ENCODE assay signal across 18 cellular contexts in genomic region chr18:78638889-78639596, GRCh38.
DNase-seq lines count a peak whose midpoint lies in the region; ATAC-seq, FAIRE-seq and TF ChIP-seq lines count a peak whose summit lies in the region.
"Had no signal": no experiment of that assay in that cellular context is flagged by ENCODE, and none has a peak within 500 bp of the region (broad histone marks: within the 10 kb centered on the region; RNA-seq: fewer than 3 reads in every experiment).

No MANE protein-coding gene starts in this region.

- no peak overlapping the region for H3K27ac ChIP-seq in HepG2 (ENCODE audit: extremely low read length, insufficient read depth, low read length)
- no peak overlapping the region for H3K27ac ChIP-seq in right lobe of liver
- H3K27ac ChIP-seq in urinary bladder (ENCODE audit: low read depth) = peak overlapping the region; percentile 15
- H3K27ac ChIP-seq in GM23248 = no peak overlapping the region
- H3K27ac ChIP-seq: breast epithelium, upper lobe of right lung had no signal

- 31% methylated on average over 9 of the region's 10 CpGs for WGBS in HepG2 (ENCODE audit: low lambda C conversion rate)
- WGBS in right lobe of liver (ENCODE audit: insufficient coverage, low coverage, low lambda C conversion rate, missing lambda C conversion rate) = 58% methylated on average over 8 of the region's 10 CpGs
- 50% methylated on average over 10 of the region's 10 CpGs for WGBS in urinary bladder
- 30 to 36% methylated on average over 10 of the region's 10 CpGs for WGBS in GM23248 (ENCODE audit: low coverage in 1 of 2, low lambda C conversion rate in 2 of 2, missing lambda C conversion rate in 2 of 2), 2 experiments

- no TSS peak for BruUV-seq in HepG2 (replicated peaks; lab: Mats Ljungman, UMichigan)

- no peaks in the 10 kb centered on the region for H3K36me3 ChIP-seq in HepG2 (replicated peaks in 1 of 2; ENCODE audit: control insufficient read depth in 1 of 2, insufficient read depth in 2 of 2, low read length in 2 of 2)
- no peaks in the 10 kb centered on the region for H3K36me3 ChIP-seq in right lobe of liver
- no peaks in the 10 kb centered on the region for H3K36me3 ChIP-seq in urinary bladder (ENCODE audit: insufficient read depth)
- no peaks in the 10 kb centered on the region for H3K36me3 ChIP-seq in GM23248 (ENCODE audit: low read depth)
- H3K36me3 ChIP-seq: breast epithelium, upper lobe of right lung had no signal

- no peak overlapping the region for H3K4me3 ChIP-seq in HepG2 (replicated peaks in 1 of 3; ENCODE audit: insufficient read depth in 1 of 3, low read depth in 2 of 3, low read length in 3 of 3)
- no peak overlapping the region for H3K4me3 ChIP-seq in right lobe of liver
- no peak overlapping the region for H3K4me3 ChIP-seq in urinary bladder (ENCODE audit: low read depth, low read length)
- H3K4me3 ChIP-seq in GM23248 = no peak overlapping the region
- H3K4me3 ChIP-seq: breast epithelium, upper lobe of right lung had no signal

- H3K9ac ChIP-seq in HepG2 (ENCODE audit: insufficient read depth, low read depth, low read length) = no peak overlapping the region
- no peak overlapping the region for H3K9ac ChIP-seq in GM23248

- H3K79me2 ChIP-seq in HepG2 (ENCODE audit: insufficient read depth, low read length) = no peaks in the 10 kb centered on the region
- no peaks in the 10 kb centered on the region for H3K79me2 ChIP-seq in GM23248 (ENCODE audit: insufficient read depth)

- no peak overlapping the region for H2AFZ ChIP-seq in HepG2 (ENCODE audit: low read length)
- H2AFZ ChIP-seq in GM23248 = no peak overlapping the region

- no peaks in the 10 kb centered on the region for H3K9me2 ChIP-seq in GM23248 (ENCODE audit: insufficient read depth)

- TF ChIP-seq EP300 in HepG2 (IDR thresholded peaks at IDR 0.05; ENCODE audit: low read depth in 2 of 2, low read length in 2 of 2) (no peak), HepG2 (CRISPR knock-in tag; IDR thresholded peaks at IDR 0.05; ENCODE audit: borderline replicate concordance) (no peak)

- POLR2A ChIA-PET in HepG2 (lab: Yijun Ruan, JAX) = no interaction called here

- DNase-seq in HepG2 (ENCODE audit: low spot score) = no peak
- no peak for DNase-seq in right lobe of liver
- peak; percentile 74 to 92 for DNase-seq in NOMO-1 (lab: John Stamatoyannopoulos, UW; ENCODE audit: unreplicated experiment in 2 of 2)
- DNase-seq in left kidney (ENCODE audit: low read depth, low spot score) = peak; percentile 47
- DNase-seq in GM23248 = no peak
- no peak for DNase-seq in stimulated activated naive CD4-positive, alpha-beta T cell treated with Interleukin-2 at 50 U/mL for 16 hours (lab: John Stamatoyannopoulos, UW)
- no peak for DNase-seq in DMS53 (lab: John Stamatoyannopoulos, UW)
- DNase-seq: activated CD4-positive, CD25-positive, alpha-beta regulatory T cell treated with anti-CD3 and anti-CD28 coated beads, Interleukin-2, amount 50 U/mL, for 72 hours; activated naive CD8-positive, alpha-beta T cell treated with anti-CD3 and anti-CD28 coated beads, Interleukin-2, amount 10 ng/mL, durations not matched to agents 7 days and 5 days; foreskin melanocyte; GOT3; NCI-H1048; NCI-H2171 treated with DMSO at 0.1 percent for 48 hours; right cardiac atrium; SHP77; upper lobe of right lung had no signal

- no peak overlapping the region for H3K4me2 ChIP-seq in HepG2 (ENCODE audit: low read depth, low read length)
- no peak overlapping the region for H3K4me2 ChIP-seq in GM23248 (ENCODE audit: unreplicated experiment)

- in situ Hi-C loops in HepG2 (cut with HindIII; ENCODE audit: extremely low pct_ligation_motif_present, low pct_unique_long_range_greater_than_20kb) = no loop called here
- in situ Hi-C loops in GM23248 (cut with MboI) = no loop called here

- H4K20me1 ChIP-seq in HepG2 (ENCODE audit: insufficient read depth, low read length) = no peaks in the 10 kb centered on the region
- H4K20me1 ChIP-seq in GM23248 (ENCODE audit: insufficient read depth) = no peaks in the 10 kb centered on the region

- no peak for TF ChIP-seq CTCF in HepG2 (CRISPR knock-in tag; IDR thresholded peaks at IDR 0.05)
- no peak for TF ChIP-seq CTCF in right lobe of liver (IDR thresholded peaks at IDR 0.05)

- H3K9me3 ChIP-seq in HepG2 (ENCODE audit: low read length) (no peaks in the 10 kb centered on the region), right lobe of liver (no peaks in the 10 kb centered on the region), GM23248 (ENCODE audit: low read depth) (no peaks in the 10 kb centered on the region)
- H3K9me3 ChIP-seq: upper lobe of right lung had no signal

- intact Hi-C loops in HepG2 (cut with micrococcal nuclease; ENCODE audit: unreplicated experiment) = no loop called here
- intact Hi-C loops in right lobe of liver (cut with DNase I) = no loop called here

- no peak for FAIRE-seq in HepG2 (lab: Jason Lieb, UNC)

- no peak for ATAC-seq in HepG2
- no peak for ATAC-seq in right lobe of liver
- ATAC-seq: right cardiac atrium, upper lobe of right lung had no signal

- CTCF ChIA-PET in HepG2 (lab: Yijun Ruan, JAX; ENCODE audit: low intra/inter-chr PET ratio, low total read pairs) = no interaction called here

- H3K4me1 ChIP-seq in HepG2 (ENCODE audit: insufficient read depth, low read length) = no peaks in the 10 kb centered on the region
- H3K4me1 ChIP-seq in right lobe of liver = no peaks in the 10 kb centered on the region
- H3K4me1 ChIP-seq in urinary bladder (ENCODE audit: insufficient read depth) = peaks cover 4% of the 10 kb centered on the region
- H3K4me1 ChIP-seq in GM23248 (ENCODE audit: insufficient read depth) = no peaks in the 10 kb centered on the region
- H3K4me1 ChIP-seq: breast epithelium had no signal

- TF ChIP-seq RAD21 in HepG2 (CRISPR knock-in tag; IDR thresholded peaks at IDR 0.05) = no peak

- no peak for TF ChIP-seq POLR2A in HepG2 (IDR thresholded peaks at IDR 0.05; ENCODE audit: insufficient read depth in 1 of 2, low read depth in 2 of 2, low read length in 2 of 2)
- no peak for TF ChIP-seq POLR2A in right lobe of liver (IDR thresholded peaks at IDR 0.05)

- H3K27me3 ChIP-seq in HepG2 (ENCODE audit: control insufficient read depth in 1 of 2, insufficient read depth in 2 of 2, low read length in 2 of 2) (peaks cover 0 to 18% of the 10 kb centered on the region in 2 experiments; a peak in 2 of 5 replicates), right lobe of liver (no peaks in the 10 kb centered on the region), GM23248 (replicated peaks; ENCODE audit: insufficient read depth) (no peaks in the 10 kb centered on the region)
- H3K27me3 ChIP-seq: upper lobe of right lung had no signal

- H3F3A ChIP-seq in GM23248 (ENCODE audit: insufficient read depth) = no peaks in the 10 kb centered on the region

TF ChIP-seq in HepG2, 621 proteins besides CTCF, POLR2A, EP300 and RAD21 (continues in another document):
- TF ChIP-seq ZKSCAN8 (CRISPR knock-in tag; IDR thresholded peaks at IDR 0.05; ENCODE audit: borderline replicate concordance) = no peak
- TF ChIP-seq HNRNPL (IDR thresholded peaks at IDR 0.05; ENCODE audit: low read depth, low read length) = 0 out of 2 replicates have a peak, but pooled peaks have one; percentile 45
- TF ChIP-seq IRX3 (CRISPR knock-in tag; IDR thresholded peaks at IDR 0.05; ENCODE audit: borderline replicate concordance, low read depth) = no peak
- TF ChIP-seq KIAA2018 (CRISPR knock-in tag; IDR thresholded peaks at IDR 0.05; ENCODE audit: borderline replicate concordance) = no peak

Comparison
In these comparisons a context has a peak if more than half of its experiments do, and no peak if none do; other contexts are left out.
1. DNase-seq: peak in NOMO-1 (2 of 2) and left kidney (single experiment); none in HepG2 (single experiment), right lobe of liver (0 of 3), GM23248 (single experiment), stimulated activated naive CD4-positive, alpha-beta T cell treated with Interleukin-2 at 50 U/mL for 16 hours (single experiment) and DMS53 (single experiment).